Comparison of ENCODE assay signal across 16 cellular contexts in the genomic region with DNA sequence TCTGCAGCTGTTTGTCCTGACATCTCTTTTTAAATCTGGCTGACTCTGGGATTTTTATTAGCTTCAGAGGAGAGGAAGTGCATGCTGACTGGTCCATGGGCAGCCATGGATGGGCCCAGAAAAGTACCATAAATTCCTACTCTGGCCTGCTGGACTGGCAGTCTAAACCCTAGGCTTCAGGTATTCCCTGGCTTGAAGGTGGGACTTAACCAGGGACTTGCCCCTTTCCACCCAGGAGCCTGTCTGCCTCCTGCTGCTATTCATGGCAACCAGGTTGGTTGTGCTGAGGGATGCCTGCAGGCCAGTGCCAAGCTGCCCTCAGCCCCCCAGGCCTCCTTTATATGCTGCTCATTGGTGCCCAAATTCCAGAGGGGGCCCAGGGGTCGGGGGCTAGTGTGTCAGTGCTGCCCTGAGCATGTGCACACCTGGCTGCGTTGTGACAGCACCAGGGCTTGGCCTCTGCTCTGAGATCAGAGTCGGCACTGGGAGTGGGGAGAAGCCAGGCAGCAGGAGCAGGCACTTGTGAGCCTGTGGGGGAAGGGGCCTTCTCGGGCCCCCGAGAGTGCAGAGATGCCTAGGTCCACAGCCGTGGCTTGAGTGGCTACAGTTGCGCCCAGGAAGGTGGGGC.
DNase-seq lines count a peak whose midpoint lies in the region; ATAC-seq and TF ChIP-seq lines count a peak whose summit lies in the region.
"Had no signal": no experiment of that assay in that cellular context is flagged by ENCODE, and none has a peak within 500 bp of the region (broad histone marks: within the 10 kb centered on the region; RNA-seq: fewer than 3 reads in every experiment).

No MANE protein-coding gene starts in this region.

- H3K9ac ChIP-seq in neuronal stem cell (ENCODE audit: low read depth, low read length, poor library complexity) = no peak overlapping the region
- H3K9ac ChIP-seq: BLaER1 treated with 17β-estradiol and CSF1 and Interleukin-3, amounts not matched to agents 10 nM and 100 nM had no signal

- TF ChIP-seq CTCF in GM23338 (conservative IDR thresholded peaks at IDR 0.05; ENCODE audit: low read depth in 2 of 2) = no peak
- no peak for TF ChIP-seq CTCF in Panc1 (IDR thresholded peaks at IDR 0.05)
- no peak for TF ChIP-seq CTCF in upper lobe of left lung (IDR thresholded peaks at IDR 0.05)

- no peaks in the 10 kb centered on the region for H3K27me3 Mint-ChIP-seq in GM23338 (ENCODE audit: insufficient read depth, low read depth, poor library complexity)
- H3K27me3 Mint-ChIP-seq: CD4-positive, CD25-positive, alpha-beta regulatory T cell; IgD-negative memory B cell had no signal

- DNase-seq in GM23338 (ENCODE audit: low spot score) (no peak), Panc1 (ENCODE audit: low read depth, low spot score) (no peak), neuronal stem cell (ENCODE audit: low spot score) (no peak), upper lobe of left lung (no peak)
- DNase-seq in activated CD8-positive, alpha-beta memory T cell treated with anti-CD3 and anti-CD28 coated beads, Interleukin-2, amount 50 U/mL, for 4 hours = no peak
- DNase-seq: ACHN; Calu3; CD4-positive, CD25-positive, alpha-beta regulatory T cell; DMS 273 treated with DMSO at 0.1 percent for 48 hours; GOT3; H9; KG1 had no signal

- intact Hi-C loops in Panc1 (cut with micrococcal nuclease; ENCODE audit: unreplicated experiment) = no loop called here

- no CpG with 5 or more reads among the region's 7 CpGs for WGBS in neuronal stem cell (ENCODE audit: extremely low coverage in 2 of 2, insufficient read length in 2 of 2, insufficient replicate concordance in 1 of 2), 2 donors
- 80 to 86% methylated on average over 1 to 7 of the region's 7 CpGs for WGBS in upper lobe of left lung, 2 donors

- no peaks in the 10 kb centered on the region for H3K9me2 ChIP-seq in GM23338 (ENCODE audit: insufficient read depth)

- H3K4ac ChIP-seq in neuronal stem cell (ENCODE audit: low read length) = no peak overlapping the region

- H3K9me3 Mint-ChIP-seq in GM23338 = 0 out of 3 replicates have a peak, but pooled peaks cover 4% of the 10 kb centered on the region

- H3K36me3 ChIP-seq in GM23338 (ENCODE audit: insufficient read depth) (no peaks in the 10 kb centered on the region), Panc1 (ENCODE audit: control insufficient read depth, insufficient read depth, low read length) (no peaks in the 10 kb centered on the region), neuronal stem cell (replicated peaks in 1 of 2; ENCODE audit: control insufficient read depth in 2 of 2, insufficient read depth in 2 of 2, low read length in 2 of 2) (no peaks in the 10 kb centered on the region), upper lobe of left lung (no peaks in the 10 kb centered on the region)
- H3K36me3 ChIP-seq: BLaER1 treated with 17β-estradiol and CSF1 and Interleukin-3, amounts not matched to agents 10 nM and 100 nM had no signal

- H3K23ac ChIP-seq in neuronal stem cell (ENCODE audit: low read depth, low read length, poor library complexity) = no peak overlapping the region

- TF ChIP-seq POLR2A in upper lobe of left lung (IDR thresholded peaks at IDR 0.05) = no peak

- no peaks in the 10 kb centered on the region for H3F3A ChIP-seq in GM23338 (replicated peaks; ENCODE audit: low read depth)

- no peaks in the 10 kb centered on the region; the same call in 2 of the 3 replicates for H3K36me3 Mint-ChIP-seq in GM23338 (ENCODE audit: low read depth)
- H3K36me3 Mint-ChIP-seq: CD4-positive, CD25-positive, alpha-beta regulatory T cell; IgD-negative memory B cell had no signal

- no TSS peak for BruUV-seq in Panc1 (replicated peaks; lab: Mats Ljungman, UMichigan)

- no peak overlapping the region for H4K91ac ChIP-seq in neuronal stem cell (ENCODE audit: low read depth, low read length, poor library complexity)

- H4K20me1 ChIP-seq in GM23338 (replicated peaks; ENCODE audit: insufficient read depth) = no peaks in the 10 kb centered on the region
- H4K20me1 ChIP-seq: BLaER1 treated with 17β-estradiol and CSF1 and Interleukin-3, amounts not matched to agents 10 nM and 100 nM had no signal

- no peak overlapping the region for H3K27ac ChIP-seq in GM23338 (ENCODE audit: low read depth)
- no peak overlapping the region for H3K27ac ChIP-seq in Panc1 (ENCODE audit: low read length)
- no peak overlapping the region for H3K27ac ChIP-seq in neuronal stem cell (replicated peaks; ENCODE audit: low read length)
- no peak overlapping the region for H3K27ac ChIP-seq in upper lobe of left lung
- H3K27ac ChIP-seq: BLaER1 treated with 17β-estradiol and CSF1 and Interleukin-3, amounts not matched to agents 10 nM and 100 nM had no signal

- no peaks in the 10 kb centered on the region for H3K4me1 ChIP-seq in GM23338 (ENCODE audit: insufficient read depth)
- H3K4me1 ChIP-seq in Panc1 (ENCODE audit: control insufficient read depth, insufficient read depth, low read length) = no peaks in the 10 kb centered on the region; the same call in 1 of the 2 replicates
- H3K4me1 ChIP-seq in neuronal stem cell (ENCODE audit: control insufficient read depth in 2 of 2, insufficient read depth in 1 of 2, low read depth in 1 of 2, low read length in 2 of 2) = no peaks in the 10 kb centered on the region
- H3K4me1 ChIP-seq in upper lobe of left lung = no peaks in the 10 kb centered on the region
- H3K4me1 ChIP-seq: BLaER1 treated with 17β-estradiol and CSF1 and Interleukin-3, amounts not matched to agents 10 nM and 100 nM had no signal

- no peak for TF ChIP-seq EP300 in upper lobe of left lung (IDR thresholded peaks at IDR 0.05)

- H3K9me3 ChIP-seq in Panc1 (ENCODE audit: control insufficient read depth, insufficient read depth, low read depth, low read length) (no peaks in the 10 kb centered on the region), neuronal stem cell (replicated peaks in 1 of 2; ENCODE audit: control insufficient read depth in 2 of 2, insufficient read depth in 1 of 2, low read depth in 1 of 2, low read length in 2 of 2) (peaks cover 0 to 2% of the 10 kb centered on the region in 2 donors), upper lobe of left lung (no peaks in the 10 kb centered on the region)
- H3K9me3 ChIP-seq: BLaER1 treated with 17β-estradiol and CSF1 and Interleukin-3, amounts not matched to agents 10 nM and 100 nM had no signal

- H2AFZ ChIP-seq in GM23338 (no peak overlapping the region; the same call in 1 of the 2 replicates), neuronal stem cell (ENCODE audit: low read length) (peak overlapping the region; percentile 7)

- peak overlapping the region; percentile 32 for H2AK5ac ChIP-seq in neuronal stem cell (ENCODE audit: low read depth, low read length)

- POLR2A ChIA-PET in Panc1 (lab: Charles Lee) = no interaction called here

- no peaks in the 10 kb centered on the region for H3K4me1 Mint-ChIP-seq in GM23338
- H3K4me1 Mint-ChIP-seq: CD4-positive, CD25-positive, alpha-beta regulatory T cell had no signal

- H3K27ac Mint-ChIP-seq in GM23338 = no peak overlapping the region
- H3K27ac Mint-ChIP-seq: CD4-positive, CD25-positive, alpha-beta regulatory T cell; H9; IgD-negative memory B cell had no signal

- no peak overlapping the region for H4K8ac ChIP-seq in neuronal stem cell (ENCODE audit: low read depth, low read length)

- H3K4me3 ChIP-seq in GM23338 = no peak overlapping the region
- H3K4me3 ChIP-seq in Panc1 (ENCODE audit: low read depth in 2 of 2, low read length in 2 of 2) = no peak overlapping the region
- no peak overlapping the region for H3K4me3 ChIP-seq in neuronal stem cell (ENCODE audit: low read length in 2 of 2)
- H3K4me3 ChIP-seq in upper lobe of left lung = no peak overlapping the region
- H3K4me3 ChIP-seq: BLaER1 treated with 17β-estradiol and CSF1 and Interleukin-3, amounts not matched to agents 10 nM and 100 nM had no signal

- CTCF ChIA-PET in Panc1 (lab: Charles Lee) = no interaction called here

- H2BK120ac ChIP-seq in neuronal stem cell (ENCODE audit: low read depth, low read length) = no peak overlapping the region

- peak overlapping the region; percentile 19 for H2BK5ac ChIP-seq in neuronal stem cell (ENCODE audit: low read length)

- peak; percentile 22; the same call in 1 of the 3 replicates for ATAC-seq in GM23338
- ATAC-seq in Panc1 = peak; percentile 53
- ATAC-seq in upper lobe of left lung (ENCODE audit: low FRiP score in 2 of 2) = peak; percentile 19 to 53
- no peak for ATAC-seq in HG02642 (IDR thresholded peaks at IDR 0.05; ENCODE audit: poor library complexity, unreplicated experiment)
- ATAC-seq in HG02798 (IDR thresholded peaks at IDR 0.05; ENCODE audit: poor library complexity, unreplicated experiment) = no peak

- H3K4me2 ChIP-seq in GM23338 = no peak overlapping the region
- no peak overlapping the region for H3K4me2 ChIP-seq in neuronal stem cell (ENCODE audit: insufficient read depth, low read length, poor library complexity, severe bottlenecking)
- H3K4me2 ChIP-seq: BLaER1 treated with 17β-estradiol and CSF1 and Interleukin-3, amounts not matched to agents 10 nM and 100 nM had no signal

- in situ Hi-C loops in Panc1 (cut with HindIII; ENCODE audit: low pct_unique_long_range_greater_than_20kb, low sequenced_read_pairs) = no loop called here

- no peaks in the 10 kb centered on the region for H3K79me2 ChIP-seq in GM23338 (replicated peaks; ENCODE audit: insufficient read depth)

- no peaks in the 10 kb centered on the region for H3K27me3 ChIP-seq in GM23338 (ENCODE audit: insufficient read depth)
- H3K27me3 ChIP-seq in Panc1 (ENCODE audit: control insufficient read depth, insufficient read depth, low read length) = no peaks in the 10 kb centered on the region
- H3K27me3 ChIP-seq in neuronal stem cell (ENCODE audit: control insufficient read depth in 3 of 3, insufficient read depth in 3 of 3, low read depth in 1 of 3, low read length in 3 of 3) = no peaks in the 10 kb centered on the region
- H3K27me3 ChIP-seq in upper lobe of left lung = no peaks in the 10 kb centered on the region
- H3K27me3 ChIP-seq: BLaER1 treated with 17β-estradiol and CSF1 and Interleukin-3, amounts not matched to agents 10 nM and 100 nM had no signal

- no peak overlapping the region for H3K14ac ChIP-seq in neuronal stem cell (ENCODE audit: low read length)

- no peak overlapping the region for H3K4me3 Mint-ChIP-seq in GM23338
- H3K4me3 Mint-ChIP-seq: CD4-positive, CD25-positive, alpha-beta regulatory T cell; H9; IgD-negative memory B cell had no signal

- peak overlapping the region; percentile 52 for H3K18ac ChIP-seq in neuronal stem cell (ENCODE audit: low read length)

- H2BK15ac ChIP-seq in neuronal stem cell (ENCODE audit: low read length) = no peak overlapping the region

- H2BK12ac ChIP-seq in neuronal stem cell (ENCODE audit: low read length) = no peak overlapping the region

- H3K79me1 ChIP-seq in neuronal stem cell (ENCODE audit: low read depth, low read length) = no peaks in the 10 kb centered on the region

TF ChIP-seq in GM23338, 12 proteins besides CTCF, POLR2A, EP300 and RAD21 (continues in another document):
- TF ChIP-seq JUNB (IDR thresholded peaks at IDR 0.05; ENCODE audit: unreplicated experiment) = no peak
- TF ChIP-seq STAT1 (IDR thresholded peaks at IDR 0.05; ENCODE audit: unreplicated experiment) = no peak
- TF ChIP-seq POLR2AphosphoS5 (IDR thresholded peaks at IDR 0.05; ENCODE audit: low read depth) = no peak
- no peak for TF ChIP-seq EZH2 (IDR thresholded peaks at IDR 0.05; ENCODE audit: low read depth, unreplicated experiment)
- no peak for TF ChIP-seq CREB1 (CRISPR knock-in tag; IDR thresholded peaks at IDR 0.05; ENCODE audit: low read depth)

Comparison
In these comparisons a context has a peak if more than half of its experiments do, and no peak if none do; other contexts are left out.
1. ATAC-seq: peak in GM23338 (single experiment), Panc1 (single experiment) and upper lobe of left lung (2 of 2); none in HG02642 (single experiment) and HG02798 (single experiment).